12 cellular contexts compared by ENCODE assay signal in the genomic region with DNA sequence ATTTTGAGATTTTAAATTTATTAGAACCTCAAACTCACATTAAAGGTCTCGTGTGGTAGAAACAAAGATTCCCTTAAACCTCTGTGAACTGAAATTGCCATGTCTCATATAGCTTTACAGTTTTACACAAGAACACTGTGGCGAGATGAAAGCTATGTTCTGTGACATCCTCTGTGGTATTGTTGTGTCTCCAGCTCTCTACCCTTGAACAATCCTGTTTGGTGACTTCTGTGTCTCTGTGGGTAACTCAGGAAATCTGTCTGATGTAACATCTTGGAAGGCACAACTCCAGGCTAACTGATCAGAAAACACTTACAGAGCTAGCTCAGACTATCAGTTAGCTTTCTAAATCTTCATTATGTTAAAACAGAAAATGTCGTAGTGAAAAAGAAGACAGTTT.
DNase-seq lines count a peak whose midpoint lies in the region; ATAC-seq and TF ChIP-seq lines count a peak whose summit lies in the region.
"Had no signal": no experiment of that assay in that cellular context is flagged by ENCODE, and none has a peak within 500 bp of the region (broad histone marks: within the 10 kb centered on the region; RNA-seq: fewer than 3 reads in every experiment).

No MANE protein-coding gene starts in this region.

- TF ChIP-seq CTCF in GM23338 (conservative IDR thresholded peaks at IDR 0.05; ENCODE audit: low read depth in 2 of 2) (no peak), glutamatergic neuron (IDR thresholded peaks at IDR 0.05; ENCODE audit: partially characterized antibody, unreplicated experiment) (no peak), Peyer's patch (IDR thresholded peaks at IDR 0.05) (no peak)
- TF ChIP-seq CTCF in CD8-positive, alpha-beta T cell (IDR thresholded peaks at IDR 0.05), result no peak

- CTCF ChIA-PET in CD8-positive, alpha-beta T cell (lab: Charles Lee), result interaction anchor here (0.7 kb wide), 1 partner anchor 414 kb away, joined by 3 read pairs; no protein-coding TSS in a partner anchor

- no peaks in the 10 kb centered on the region for H4K20me1 ChIP-seq in GM23338 (replicated peaks; ENCODE audit: insufficient read depth)

- H3K27me3 Mint-ChIP-seq in GM23338 (ENCODE audit: insufficient read depth, low read depth, poor library complexity) (no peaks in the 10 kb centered on the region), glutamatergic neuron (ENCODE audit: unreplicated experiment) (no peaks in the 10 kb centered on the region)
- H3K27me3 Mint-ChIP-seq in CD8-positive, alpha-beta T cell (ENCODE audit: low read depth), result no peaks in the 10 kb centered on the region

- H3K27ac Mint-ChIP-seq in GM23338, result peak overlapping the region; percentile 73
- peak overlapping the region; percentile 24 for H3K27ac Mint-ChIP-seq in glutamatergic neuron (ENCODE audit: unreplicated experiment)
- no peak overlapping the region for H3K27ac Mint-ChIP-seq in CD8-positive, alpha-beta T cell

- H3K79me2 ChIP-seq in GM23338 (replicated peaks; ENCODE audit: insufficient read depth), result no peaks in the 10 kb centered on the region

- TF ChIP-seq POLR2A in Peyer's patch (IDR thresholded peaks at IDR 0.05), result no peak

- H3K4me1 Mint-ChIP-seq in GM23338 (peaks cover 29% of the 10 kb centered on the region), glutamatergic neuron (ENCODE audit: low read depth, unreplicated experiment) (peaks cover 30% of the 10 kb centered on the region)
- H3K4me1 Mint-ChIP-seq in CD8-positive, alpha-beta T cell (ENCODE audit: low read depth), result no peaks in the 10 kb centered on the region

- H3K9me3 Mint-ChIP-seq in GM23338, result no peaks in the 10 kb centered on the region
- no peaks in the 10 kb centered on the region for H3K9me3 Mint-ChIP-seq in glutamatergic neuron (ENCODE audit: unreplicated experiment)
- H3K9me3 Mint-ChIP-seq in CD8-positive, alpha-beta T cell, result no peaks in the 10 kb centered on the region

- H3K9me3 ChIP-seq in CD8-positive, alpha-beta T cell (ENCODE audit: low read length), result no peaks in the 10 kb centered on the region
- H3K9me3 ChIP-seq in Peyer's patch, result no peaks in the 10 kb centered on the region
- H3K9me3 ChIP-seq: upper lobe of right lung had no signal

- DNase-seq in AG08395 (ENCODE audit: low spot score) (peak; percentile 15), GM23338 (ENCODE audit: low spot score) (no peak), SKM-1 treated with dmso at 0.1 percent for 144 hours (lab: John Stamatoyannopoulos, UW; ENCODE audit: unreplicated experiment) (peak; percentile 32), glutamatergic neuron (no peak), Peyer's patch (no peak), substantia nigra (lab: John Stamatoyannopoulos, UW) (no peak), 8988T (no peak)
- DNase-seq in CD8-positive, alpha-beta T cell, result no peak
- DNase-seq: activated CD8-positive, alpha-beta memory T cell treated with anti-CD3 and anti-CD28 coated beads for 24 hours; activated naive CD4-positive, alpha-beta T cell; hippocampal formation; upper lobe of right lung had no signal

- no peaks in the 10 kb centered on the region for H3F3A ChIP-seq in GM23338 (replicated peaks; ENCODE audit: low read depth)

- intact Hi-C loops in CD8-positive, alpha-beta T cell (cut with DNase I, micrococcal nuclease), result no loop called here

- peaks cover 18% of the 10 kb centered on the region for H3K4me1 ChIP-seq in GM23338 (ENCODE audit: insufficient read depth)
- no peaks in the 10 kb centered on the region for H3K4me1 ChIP-seq in CD8-positive, alpha-beta T cell (ENCODE audit: insufficient read depth, low read length)
- H3K4me1 ChIP-seq in Peyer's patch, result no peaks in the 10 kb centered on the region
- H3K4me1 ChIP-seq: upper lobe of right lung had no signal

- no peaks in the 10 kb centered on the region for H3K9me2 ChIP-seq in GM23338 (ENCODE audit: insufficient read depth)

- no peak overlapping the region for H3K4me3 ChIP-seq in GM23338
- H3K4me3 ChIP-seq in CD8-positive, alpha-beta T cell (ENCODE audit: low read depth, low read length), result no peak overlapping the region
- H3K4me3 ChIP-seq in Peyer's patch, result no peak overlapping the region
- H3K4me3 ChIP-seq: upper lobe of right lung had no signal

- H3K36me3 Mint-ChIP-seq in GM23338 (ENCODE audit: low read depth) (no peaks in the 10 kb centered on the region), glutamatergic neuron (ENCODE audit: unreplicated experiment) (no peaks in the 10 kb centered on the region)
- no peaks in the 10 kb centered on the region for H3K36me3 Mint-ChIP-seq in CD8-positive, alpha-beta T cell

- peak; percentile 29; the same call in 2 of the 3 replicates for ATAC-seq in GM23338
- ATAC-seq in CD8-positive, alpha-beta T cell, result no peak
- ATAC-seq: upper lobe of right lung had no signal

- H3K27me3 ChIP-seq in GM23338 (ENCODE audit: insufficient read depth) (no peaks in the 10 kb centered on the region), Peyer's patch (no peaks in the 10 kb centered on the region)
- H3K27me3 ChIP-seq in CD8-positive, alpha-beta T cell (ENCODE audit: insufficient read depth, low read length), result no peaks in the 10 kb centered on the region
- H3K27me3 ChIP-seq: upper lobe of right lung had no signal

- POLR2A ChIA-PET in CD8-positive, alpha-beta T cell (lab: Charles Lee), result no interaction called here

- peak overlapping the region; percentile 77; the same call in 1 of the 2 replicates for H2AFZ ChIP-seq in GM23338

- no peak overlapping the region for H3K4me2 ChIP-seq in GM23338

- H3K4me3 Mint-ChIP-seq in GM23338, result no peak overlapping the region
- H3K4me3 Mint-ChIP-seq in glutamatergic neuron (ENCODE audit: unreplicated experiment), result no peak overlapping the region
- H3K4me3 Mint-ChIP-seq in CD8-positive, alpha-beta T cell, result no peak overlapping the region

- no peak overlapping the region for H3K27ac ChIP-seq in GM23338 (ENCODE audit: low read depth)
- no peak overlapping the region for H3K27ac ChIP-seq in CD8-positive, alpha-beta T cell (ENCODE audit: low read depth, low read length)
- no peak overlapping the region for H3K27ac ChIP-seq in Peyer's patch
- no peak overlapping the region for H3K27ac ChIP-seq in substantia nigra (ENCODE audit: low read depth, low read length, poor library complexity, severe bottlenecking)
- H3K27ac ChIP-seq: upper lobe of right lung had no signal

- H3K36me3 ChIP-seq in GM23338 (ENCODE audit: insufficient read depth) (no peaks in the 10 kb centered on the region), Peyer's patch (no peaks in the 10 kb centered on the region)
- no peaks in the 10 kb centered on the region for H3K36me3 ChIP-seq in CD8-positive, alpha-beta T cell (ENCODE audit: insufficient read depth, low read length)
- H3K36me3 ChIP-seq: upper lobe of right lung had no signal

TF ChIP-seq in GM23338, 12 proteins besides CTCF, POLR2A, EP300 and RAD21:
- TF ChIP-seq CREB1 (CRISPR knock-in tag; IDR thresholded peaks at IDR 0.05; ENCODE audit: low read depth) (no peak), EZH2phosphoT487 (IDR thresholded peaks at IDR 0.05; ENCODE audit: unreplicated experiment) (no peak)
- TF ChIP-seq, protein P1, sequence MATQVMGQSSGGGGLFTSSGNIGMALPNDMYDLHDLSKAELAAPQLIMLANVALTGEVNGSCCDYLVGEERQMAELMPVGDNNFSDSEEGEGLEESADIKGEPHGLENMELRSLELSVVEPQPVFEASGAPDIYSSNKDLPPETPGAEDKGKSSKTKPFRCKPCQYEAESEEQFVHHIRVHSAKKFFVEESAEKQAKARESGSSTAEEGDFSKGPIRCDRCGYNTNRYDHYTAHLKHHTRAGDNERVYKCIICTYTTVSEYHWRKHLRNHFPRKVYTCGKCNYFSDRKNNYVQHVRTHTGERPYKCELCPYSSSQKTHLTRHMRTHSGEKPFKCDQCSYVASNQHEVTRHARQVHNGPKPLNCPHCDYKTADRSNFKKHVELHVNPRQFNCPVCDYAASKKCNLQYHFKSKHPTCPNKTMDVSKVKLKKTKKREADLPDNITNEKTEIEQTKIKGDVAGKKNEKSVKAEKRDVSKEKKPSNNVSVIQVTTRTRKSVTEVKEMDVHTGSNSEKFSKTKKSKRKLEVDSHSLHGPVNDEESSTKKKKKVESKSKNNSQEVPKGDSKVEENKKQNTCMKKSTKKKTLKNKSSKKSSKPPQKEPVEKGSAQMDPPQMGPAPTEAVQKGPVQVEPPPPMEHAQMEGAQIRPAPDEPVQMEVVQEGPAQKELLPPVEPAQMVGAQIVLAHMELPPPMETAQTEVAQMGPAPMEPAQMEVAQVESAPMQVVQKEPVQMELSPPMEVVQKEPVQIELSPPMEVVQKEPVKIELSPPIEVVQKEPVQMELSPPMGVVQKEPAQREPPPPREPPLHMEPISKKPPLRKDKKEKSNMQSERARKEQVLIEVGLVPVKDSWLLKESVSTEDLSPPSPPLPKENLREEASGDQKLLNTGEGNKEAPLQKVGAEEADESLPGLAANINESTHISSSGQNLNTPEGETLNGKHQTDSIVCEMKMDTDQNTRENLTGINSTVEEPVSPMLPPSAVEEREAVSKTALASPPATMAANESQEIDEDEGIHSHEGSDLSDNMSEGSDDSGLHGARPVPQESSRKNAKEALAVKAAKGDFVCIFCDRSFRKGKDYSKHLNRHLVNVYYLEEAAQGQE (IDR thresholded peaks at IDR 0.05; ENCODE audit: unreplicated experiment), result no peak
- TF ChIP-seq, protein P2, sequence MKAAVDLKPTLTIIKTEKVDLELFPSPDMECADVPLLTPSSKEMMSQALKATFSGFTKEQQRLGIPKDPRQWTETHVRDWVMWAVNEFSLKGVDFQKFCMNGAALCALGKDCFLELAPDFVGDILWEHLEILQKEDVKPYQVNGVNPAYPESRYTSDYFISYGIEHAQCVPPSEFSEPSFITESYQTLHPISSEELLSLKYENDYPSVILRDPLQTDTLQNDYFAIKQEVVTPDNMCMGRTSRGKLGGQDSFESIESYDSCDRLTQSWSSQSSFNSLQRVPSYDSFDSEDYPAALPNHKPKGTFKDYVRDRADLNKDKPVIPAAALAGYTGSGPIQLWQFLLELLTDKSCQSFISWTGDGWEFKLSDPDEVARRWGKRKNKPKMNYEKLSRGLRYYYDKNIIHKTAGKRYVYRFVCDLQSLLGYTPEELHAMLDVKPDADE (IDR thresholded peaks at IDR 0.05), result no peak

Comparison
In these comparisons a context has a peak if more than half of its experiments do, and no peak if none do; other contexts are left out.
1. DNase-seq: peak in AG08395 (single experiment) and SKM-1 treated with dmso at 0.1 percent for 144 hours (single experiment); none in GM23338 (single experiment), glutamatergic neuron (single experiment), CD8-positive, alpha-beta T cell (0 of 7), Peyer's patch (0 of 3), substantia nigra (0 of 49) and 8988T (single experiment).